ENCODE assay signal across 14 cellular contexts in genomic region chr14:63677891-63678379, GRCh38. TPM values are rescaled to one million over a fixed set of nuclear protein-coding genes. Genes with fewer than 3 reads are reported as not detected.
DNase-seq lines count a peak whose midpoint lies in the region; ATAC-seq and TF ChIP-seq lines count a peak whose summit lies in the region.
"Had no signal": no experiment of that assay in that cellular context is flagged by ENCODE, and none has a peak within 500 bp of the region (broad histone marks: within the 10 kb centered on the region; RNA-seq: fewer than 3 reads in every experiment).

No MANE protein-coding gene starts in this region.

- CTCF ChIA-PET in activated naive CD4-positive, alpha-beta T cell treated with anti-CD3 and anti-CD28 coated beads for 36 hours (lab: Charles Lee) = no interaction called here

- H3K4me1 ChIP-seq in RWPE2 (ENCODE audit: insufficient read depth, poor library complexity, severe bottlenecking) = peaks cover 14% of the 10 kb centered on the region
- H3K4me1 ChIP-seq: testis had no signal

- TF ChIP-seq CTCF in RWPE2 (IDR thresholded peaks at IDR 0.05; ENCODE audit: poor library complexity, severe bottlenecking) (no peak), type B pancreatic cell (conservative IDR thresholded peaks at IDR 0.05) (no peak)

- H3K4me1 Mint-ChIP-seq in type B pancreatic cell (ENCODE audit: unreplicated experiment) = peaks cover 1% of the 10 kb centered on the region
- no peaks in the 10 kb centered on the region for H3K4me1 Mint-ChIP-seq in activated naive CD4-positive, alpha-beta T cell treated with anti-CD3 and anti-CD28 coated beads for 36 hours (ENCODE audit: low read depth)
- H3K4me1 Mint-ChIP-seq: neural crest cell had no signal

- H3K27me3 Mint-ChIP-seq in type B pancreatic cell = no peaks in the 10 kb centered on the region
- H3K27me3 Mint-ChIP-seq in activated naive CD4-positive, alpha-beta T cell treated with anti-CD3 and anti-CD28 coated beads for 36 hours (ENCODE audit: low read depth) = no peaks in the 10 kb centered on the region
- H3K27me3 Mint-ChIP-seq: activated T-cell treated with anti-CD3 and anti-CD28 coated beads, Interleukin-2, amount 50 U/mL, for 24 hours had no signal

- H3K27ac Mint-ChIP-seq in type B pancreatic cell = peak overlapping the region; percentile 48
- no peak overlapping the region for H3K27ac Mint-ChIP-seq in activated naive CD4-positive, alpha-beta T cell treated with anti-CD3 and anti-CD28 coated beads for 36 hours
- H3K27ac Mint-ChIP-seq: activated T-cell treated with anti-CD3 and anti-CD28 coated beads, Interleukin-2, amount 50 U/mL, for 24 hours had no signal

- H3K9me3 ChIP-seq in RWPE2 (ENCODE audit: severe bottlenecking) = no peaks in the 10 kb centered on the region
- H3K9me3 ChIP-seq: testis had no signal

- intact Hi-C loops in activated naive CD4-positive, alpha-beta T cell treated with anti-CD3 and anti-CD28 coated beads for 36 hours (cut with micrococcal nuclease) = no loop called here

- ATAC-seq in RWPE2 (ENCODE audit: low read depth) (peak; percentile 92), GM21526 (IDR thresholded peaks at IDR 0.05; ENCODE audit: low FRiP score, unreplicated experiment) (no peak)

- H3K36me3 ChIP-seq in RWPE2 (ENCODE audit: low read depth) = peaks cover 12% of the 10 kb centered on the region; the same call in 1 of the 2 replicates

- DNase-seq in NCI-H2196 (lab: John Stamatoyannopoulos, UW; ENCODE audit: unreplicated experiment) (peak; percentile 15), NCI-H2196 treated with DMSO at 0.1 percent for 48 hours (lab: John Stamatoyannopoulos, UW; ENCODE audit: unreplicated experiment) (no peak), RWPE2 (ENCODE audit: low spot score) (no peak), fibroblast of the conjunctiva (ENCODE audit: low read depth) (peak; percentile 23), type B pancreatic cell (ENCODE audit: extremely low spot score, unreplicated experiment) (no peak), pons (ENCODE audit: low spot score) (no peak)
- no peak for DNase-seq in activated naive CD4-positive, alpha-beta T cell treated with anti-CD3 and anti-CD28 coated beads for 36 hours
- DNase-seq: activated T-cell treated with anti-CD3 and anti-CD28 coated beads, Interleukin-2, amount 50 U/mL, for 24 hours; NCI-H446; stimulated activated CD4-positive, alpha-beta T cell treated with anti-CD3 and anti-CD28 coated beads, Interleukin-2, amount 100 ng/mL, for 24 hours; testis had no signal

- no peaks in the 10 kb centered on the region for H3K9me3 Mint-ChIP-seq in type B pancreatic cell
- no peaks in the 10 kb centered on the region for H3K9me3 Mint-ChIP-seq in activated naive CD4-positive, alpha-beta T cell treated with anti-CD3 and anti-CD28 coated beads for 36 hours
- H3K9me3 Mint-ChIP-seq: activated T-cell treated with anti-CD3 and anti-CD28 coated beads, Interleukin-2, amount 50 U/mL, for 24 hours; neural crest cell had no signal

- no peak overlapping the region for H3K4me3 Mint-ChIP-seq in type B pancreatic cell
- no peak overlapping the region for H3K4me3 Mint-ChIP-seq in activated naive CD4-positive, alpha-beta T cell treated with anti-CD3 and anti-CD28 coated beads for 36 hours
- H3K4me3 Mint-ChIP-seq: activated T-cell treated with anti-CD3 and anti-CD28 coated beads, Interleukin-2, amount 50 U/mL, for 24 hours; neural crest cell had no signal

- H3K4me3 ChIP-seq in RWPE2 (ENCODE audit: severe bottlenecking) = no peak overlapping the region
- H3K4me3 ChIP-seq: coronary artery, testis had no signal

- H3K36me3 Mint-ChIP-seq in type B pancreatic cell = peaks cover 5% of the 10 kb centered on the region
- H3K36me3 Mint-ChIP-seq in activated naive CD4-positive, alpha-beta T cell treated with anti-CD3 and anti-CD28 coated beads for 36 hours (ENCODE audit: low read depth) = peaks cover 3% of the 10 kb centered on the region

- peak overlapping the region; percentile 21 for H3K27ac ChIP-seq in RWPE2 (ENCODE audit: poor library complexity, severe bottlenecking)
- H3K27ac ChIP-seq: coronary artery, testis had no signal

- no peaks in the 10 kb centered on the region for H3K27me3 ChIP-seq in RWPE2 (ENCODE audit: insufficient read depth, poor library complexity, severe bottlenecking)
- H3K27me3 ChIP-seq: testis had no signal

RNA-seq across cellular contexts. Expression of gene WDR89, which starts 36.3 kb away (rescaled TPM):
- 13.3 and 17.1 TPM in 2 replicates for total RNA-seq in type B pancreatic cell (ENCODE audit: low replicate concordance)
- total RNA-seq in activated naive CD4-positive, alpha-beta T cell treated with anti-CD3 and anti-CD28 coated beads for 36 hours = 10 to 100 TPM; 26.7 to 27.7 TPM

RNA-seq across cellular contexts. Expression of gene SGPP1, which starts 49.9 kb away (rescaled TPM):
- 8.2 and 8.7 TPM in 2 replicates for total RNA-seq in type B pancreatic cell (ENCODE audit: low replicate concordance)
- total RNA-seq in activated naive CD4-positive, alpha-beta T cell treated with anti-CD3 and anti-CD28 coated beads for 36 hours = 10 to 100 TPM; 10.1 to 10.6 TPM

Comparison
In these comparisons a context has a peak if more than half of its experiments do, and no peak if none do; other contexts are left out.
1. DNase-seq: peak in NCI-H2196 (single experiment) and fibroblast of the conjunctiva (single experiment); none in NCI-H2196 treated with DMSO at 0.1 percent for 48 hours (single experiment), RWPE2 (single experiment), type B pancreatic cell (single experiment), pons (single experiment) and activated naive CD4-positive, alpha-beta T cell treated with anti-CD3 and anti-CD28 coated beads for 36 hours (single experiment).